In genomic region chr20:48766205-48766604, GRCh38 we compare ENCODE assay signal across 14 cellular contexts.
DNase-seq lines count a peak whose midpoint lies in the region; ATAC-seq lines count a peak whose summit lies in the region.
"Had no signal": no experiment of that assay in that cellular context is flagged by ENCODE, and none has a peak within 500 bp of the region (broad histone marks: within the 10 kb centered on the region; RNA-seq: fewer than 3 reads in every experiment).

No MANE protein-coding gene starts in this region.

- H3K36me3 Mint-ChIP-seq in activated CD4-positive, alpha-beta T cell treated with anti-CD3 and anti-CD28 coated beads, Interleukin-2, amount 10 ng/mL, durations not matched to agents 24 days and 14 days (ENCODE audit: low read depth), result peaks cover 39% of the 10 kb centered on the region
- H3K36me3 Mint-ChIP-seq in dendritic cell treated with granulocyte-macrophage colony-stimulating factor and Interleukin-4, amounts not matched to agents 40 ng/mL and 50 ng/mL, for 4 days (ENCODE audit: low read depth), result peaks cover 44% of the 10 kb centered on the region

- H3K4me1 Mint-ChIP-seq in activated CD4-positive, alpha-beta T cell treated with anti-CD3 and anti-CD28 coated beads, Interleukin-2, amount 10 ng/mL, durations not matched to agents 24 days and 14 days, result peaks cover 83% of the 10 kb centered on the region
- H3K4me1 Mint-ChIP-seq in dendritic cell treated with granulocyte-macrophage colony-stimulating factor and Interleukin-4, amounts not matched to agents 40 ng/mL and 50 ng/mL, for 4 days (ENCODE audit: low read depth), result peaks cover 99% of the 10 kb centered on the region

- DNase-seq in activated CD4-positive, alpha-beta T cell treated with anti-CD3 and anti-CD28 coated beads, Interleukin-2, amount 10 ng/mL, durations not matched to agents 24 days and 14 days, result no peak
- DNase-seq in activated CD4-positive, alpha-beta T cell treated with anti-CD3 and anti-CD28 coated beads for 4 hours, result no peak
- peak; percentile 62 for DNase-seq in NCI-H2171 (lab: John Stamatoyannopoulos, UW)
- peak; percentile 52 for DNase-seq in posterior vena cava (ENCODE audit: low spot score)
- DNase-seq in T-helper 9 cell, result no peak
- DNase-seq: activated CD8-positive, alpha-beta memory T cell treated with anti-CD3 and anti-CD28 coated beads for 24 hours; body of pancreas; cortex of kidney; NCI-H1694; NCI-H526; PC-3 had no signal

- peaks cover 2% of the 10 kb centered on the region for H3K27me3 Mint-ChIP-seq in activated CD4-positive, alpha-beta T cell treated with anti-CD3 and anti-CD28 coated beads, Interleukin-2, amount 10 ng/mL, durations not matched to agents 24 days and 14 days
- H3K27me3 Mint-ChIP-seq in dendritic cell treated with granulocyte-macrophage colony-stimulating factor and Interleukin-4, amounts not matched to agents 40 ng/mL and 50 ng/mL, for 4 days, result no peaks in the 10 kb centered on the region

- no peak overlapping the region for H3K4me3 Mint-ChIP-seq in activated CD4-positive, alpha-beta T cell treated with anti-CD3 and anti-CD28 coated beads, Interleukin-2, amount 10 ng/mL, durations not matched to agents 24 days and 14 days
- H3K4me3 Mint-ChIP-seq in dendritic cell treated with granulocyte-macrophage colony-stimulating factor and Interleukin-4, amounts not matched to agents 40 ng/mL and 50 ng/mL, for 4 days, result no peak overlapping the region

- no peaks in the 10 kb centered on the region for H3K9me3 Mint-ChIP-seq in activated CD4-positive, alpha-beta T cell treated with anti-CD3 and anti-CD28 coated beads, Interleukin-2, amount 10 ng/mL, durations not matched to agents 24 days and 14 days
- H3K9me3 Mint-ChIP-seq in dendritic cell treated with granulocyte-macrophage colony-stimulating factor and Interleukin-4, amounts not matched to agents 40 ng/mL and 50 ng/mL, for 4 days, result no peaks in the 10 kb centered on the region

- intact Hi-C loops in activated CD4-positive, alpha-beta T cell treated with anti-CD3 and anti-CD28 coated beads, Interleukin-2, amount 10 ng/mL, durations not matched to agents 24 days and 14 days (cut with micrococcal nuclease), result loop anchor here (10.0 kb wide), 1 partner anchor 399 kb away; no protein-coding TSS in a partner anchor
- intact Hi-C loops in dendritic cell treated with granulocyte-macrophage colony-stimulating factor and Interleukin-4, amounts not matched to agents 40 ng/mL and 50 ng/mL, for 4 days (cut with micrococcal nuclease), result no loop called here
- intact Hi-C loops in posterior vena cava (cut with DNase I), result no loop called here

- peak overlapping the region; percentile 26 for H3K27ac Mint-ChIP-seq in activated CD4-positive, alpha-beta T cell treated with anti-CD3 and anti-CD28 coated beads, Interleukin-2, amount 10 ng/mL, durations not matched to agents 24 days and 14 days
- H3K27ac Mint-ChIP-seq in dendritic cell treated with granulocyte-macrophage colony-stimulating factor and Interleukin-4, amounts not matched to agents 40 ng/mL and 50 ng/mL, for 4 days, result peak overlapping the region; percentile 63

- ATAC-seq in GM19351 (IDR thresholded peaks at IDR 0.05; ENCODE audit: unreplicated experiment) (no peak), HG02870 (IDR thresholded peaks at IDR 0.05; ENCODE audit: unreplicated experiment) (no peak)
- ATAC-seq: body of pancreas, PC-3 had no signal

Comparison
In these comparisons a context has a peak if more than half of its experiments do, and no peak if none do; other contexts are left out.
1. DNase-seq: peak in NCI-H2171 (single experiment) and posterior vena cava (single experiment); none in activated CD4-positive, alpha-beta T cell treated with anti-CD3 and anti-CD28 coated beads, Interleukin-2, amount 10 ng/mL, durations not matched to agents 24 days and 14 days (single experiment), activated CD4-positive, alpha-beta T cell treated with anti-CD3 and anti-CD28 coated beads for 4 hours (0 of 2) and T-helper 9 cell (single experiment).